In genomic region chr1:17440827-17441168, GRCh38 we compare ENCODE assay signal across 9 cellular contexts. TPM values are rescaled to one million over a fixed set of nuclear protein-coding genes. Genes with fewer than 3 reads are reported as not detected.
DNase-seq lines count a peak whose midpoint lies in the region; ATAC-seq and TF ChIP-seq lines count a peak whose summit lies in the region.
"Had no signal": no experiment of that assay in that cellular context is flagged by ENCODE, and none has a peak within 500 bp of the region (broad histone marks: within the 10 kb centered on the region; RNA-seq: fewer than 3 reads in every experiment).

No MANE protein-coding gene starts in this region.

- H3K27me3 ChIP-seq in foreskin keratinocyte, result no peaks in the 10 kb centered on the region
- no peaks in the 10 kb centered on the region for H3K27me3 ChIP-seq in smooth muscle cell (ENCODE audit: low read depth)
- no peaks in the 10 kb centered on the region for H3K27me3 ChIP-seq in Karpas-422 (ENCODE audit: low read length)
- H3K27me3 ChIP-seq: BE2C had no signal

- peak overlapping the region; percentile 59 for H3K9ac ChIP-seq in smooth muscle cell (ENCODE audit: low read depth)
- no peak overlapping the region for H3K9ac ChIP-seq in Karpas-422 (ENCODE audit: low read length)

- no peaks in the 10 kb centered on the region for H3K27me3 Mint-ChIP-seq in activated T-cell treated with anti-CD3 and anti-CD28 coated beads, Interleukin-2, amount 50 U/mL, for 4 hours (ENCODE audit: low read depth)
- no peaks in the 10 kb centered on the region for H3K27me3 Mint-ChIP-seq in T-helper 17 cell

- H3K27ac ChIP-seq in foreskin keratinocyte (peak overlapping the region; percentile 93), smooth muscle cell (ENCODE audit: low read depth) (peak overlapping the region; percentile 91), Karpas-422 (ENCODE audit: low read length) (no peak overlapping the region)

- H4K20me1 ChIP-seq in smooth muscle cell (ENCODE audit: low read depth) (peaks cover 16% of the 10 kb centered on the region), Karpas-422 (ENCODE audit: insufficient read depth, low read depth, low read length) (peaks cover 17% of the 10 kb centered on the region)

- H3K79me2 ChIP-seq in smooth muscle cell (ENCODE audit: low read depth) (peaks cover 16% of the 10 kb centered on the region), Karpas-422 (ENCODE audit: low read length) (peaks cover 26% of the 10 kb centered on the region)

- peaks cover 23% of the 10 kb centered on the region for H3K4me1 Mint-ChIP-seq in activated T-cell treated with anti-CD3 and anti-CD28 coated beads, Interleukin-2, amount 50 U/mL, for 4 hours (ENCODE audit: low read depth)
- peaks cover 10% of the 10 kb centered on the region for H3K4me1 Mint-ChIP-seq in T-helper 17 cell

- 14% methylated on average over 6 of the region's 6 CpGs for WGBS in smooth muscle cell (ENCODE audit: low lambda C conversion rate)

- no peak for DNase-seq in activated T-cell treated with anti-CD3 and anti-CD28 coated beads, Interleukin-2, amount 50 U/mL, for 4 hours
- no peak for DNase-seq in activated T-cell treated with anti-CD3 and anti-CD28 coated beads, Interleukin-2, amount 50 U/mL, for 48 hours
- DNase-seq in T-helper 17 cell, result no peak
- DNase-seq in foreskin keratinocyte, result peak in 1 of 2 donors; percentile 43
- DNase-seq in smooth muscle cell (lab: John Stamatoyannopoulos, UW; ENCODE audit: unreplicated experiment), result no peak
- DNase-seq in Karpas-422, result no peak
- no peak for DNase-seq in occipital lobe (lab: John Stamatoyannopoulos, UW)
- DNase-seq in GM19240 (ENCODE audit: insufficient read length, low spot score), result no peak
- DNase-seq: BE2C had no signal

- H3K36me3 Mint-ChIP-seq in activated T-cell treated with anti-CD3 and anti-CD28 coated beads, Interleukin-2, amount 50 U/mL, for 4 hours (ENCODE audit: insufficient read depth), result no peaks in the 10 kb centered on the region
- no peaks in the 10 kb centered on the region for H3K36me3 Mint-ChIP-seq in T-helper 17 cell (ENCODE audit: low read depth)

- H2AFZ ChIP-seq in smooth muscle cell (ENCODE audit: low read depth) (peak overlapping the region; percentile 71), Karpas-422 (ENCODE audit: low read length) (no peak overlapping the region)

- H3K27ac Mint-ChIP-seq in T-helper 17 cell, result peak overlapping the region; percentile 95

- H3K4me1 ChIP-seq in foreskin keratinocyte, result peaks cover 33% of the 10 kb centered on the region
- H3K4me1 ChIP-seq in smooth muscle cell (ENCODE audit: low read depth), result peaks cover 34% of the 10 kb centered on the region
- H3K4me1 ChIP-seq in Karpas-422 (ENCODE audit: low read length), result peaks cover 23% of the 10 kb centered on the region
- H3K4me1 ChIP-seq: BE2C had no signal

- no peaks in the 10 kb centered on the region for H3K9me3 Mint-ChIP-seq in activated T-cell treated with anti-CD3 and anti-CD28 coated beads, Interleukin-2, amount 50 U/mL, for 4 hours

- peak overlapping the region; percentile 56 for H3K4me3 ChIP-seq in smooth muscle cell
- H3K4me3 ChIP-seq in Karpas-422 (ENCODE audit: low read length), result no peak overlapping the region

- TF ChIP-seq CTCF in foreskin keratinocyte (conservative IDR thresholded peaks at IDR 0.05) (no peak), smooth muscle cell (IDR thresholded peaks at IDR 0.05; ENCODE audit: borderline replicate concordance, insufficient read depth, poor library complexity, severe bottlenecking) (no peak)

- H3K9me3 ChIP-seq in T-helper 17 cell (ENCODE audit: control insufficient read depth, low read length, poor library complexity, severe bottlenecking), result no peaks in the 10 kb centered on the region
- no peaks in the 10 kb centered on the region for H3K9me3 ChIP-seq in smooth muscle cell (replicated peaks; ENCODE audit: low read depth)
- H3K9me3 ChIP-seq in Karpas-422 (ENCODE audit: low read length), result no peaks in the 10 kb centered on the region
- H3K9me3 ChIP-seq: BE2C had no signal

- H3K36me3 ChIP-seq in smooth muscle cell (ENCODE audit: low read depth) (no peaks in the 10 kb centered on the region), Karpas-422 (ENCODE audit: insufficient read depth, low read length) (peaks cover 15% of the 10 kb centered on the region)

- H3K9me2 ChIP-seq in Karpas-422 (replicated peaks; ENCODE audit: insufficient read depth, low read length), result no peaks in the 10 kb centered on the region

- peak overlapping the region; percentile 92 for H3K4me2 ChIP-seq in smooth muscle cell
- H3K4me2 ChIP-seq in Karpas-422 (ENCODE audit: low read depth, low read length, poor library complexity, severe bottlenecking), result no peak overlapping the region

- no peak for ATAC-seq in activated T-cell treated with anti-CD3 and anti-CD28 coated beads, Interleukin-2, amount 50 U/mL, for 4 hours
- ATAC-seq in T-helper 17 cell (no peak), foreskin keratinocyte (no peak)

- peaks cover 19% of the 10 kb centered on the region for H3F3A ChIP-seq in smooth muscle cell (ENCODE audit: low read depth)

- H3K4me3 Mint-ChIP-seq in activated T-cell treated with anti-CD3 and anti-CD28 coated beads, Interleukin-2, amount 50 U/mL, for 4 hours, result peak overlapping the region; percentile 48
- no peak overlapping the region for H3K4me3 Mint-ChIP-seq in T-helper 17 cell

RNA-seq across cellular contexts. Expression of gene RCC2, which starts 1.3 kb away (rescaled TPM):
- 100 to 1,000 TPM; 114 to 130 (median 122) TPM for total RNA-seq in activated T-cell treated with anti-CD3 and anti-CD28 coated beads, Interleukin-2, amount 50 U/mL, for 4 hours
- total RNA-seq in T-helper 17 cell (10 to 100 TPM; 30.3 to 35.3 TPM), foreskin keratinocyte (115 and 118 TPM in 2 replicates), smooth muscle cell (35.2 and 44.5 TPM in 2 replicates), occipital lobe (26.8 TPM)
- polyA plus RNA-seq in foreskin keratinocyte (75.1 and 78.4 TPM in 2 replicates), smooth muscle cell (21.2 and 28.0 TPM in 2 replicates)
- total RNA-seq in Karpas-422 (2014; rRNA removed; shearing (Covaris generic); ENCODE audit: low replicate concordance), result 84.2 and 94.5 TPM in 2 replicates
